In the genomic region with DNA sequence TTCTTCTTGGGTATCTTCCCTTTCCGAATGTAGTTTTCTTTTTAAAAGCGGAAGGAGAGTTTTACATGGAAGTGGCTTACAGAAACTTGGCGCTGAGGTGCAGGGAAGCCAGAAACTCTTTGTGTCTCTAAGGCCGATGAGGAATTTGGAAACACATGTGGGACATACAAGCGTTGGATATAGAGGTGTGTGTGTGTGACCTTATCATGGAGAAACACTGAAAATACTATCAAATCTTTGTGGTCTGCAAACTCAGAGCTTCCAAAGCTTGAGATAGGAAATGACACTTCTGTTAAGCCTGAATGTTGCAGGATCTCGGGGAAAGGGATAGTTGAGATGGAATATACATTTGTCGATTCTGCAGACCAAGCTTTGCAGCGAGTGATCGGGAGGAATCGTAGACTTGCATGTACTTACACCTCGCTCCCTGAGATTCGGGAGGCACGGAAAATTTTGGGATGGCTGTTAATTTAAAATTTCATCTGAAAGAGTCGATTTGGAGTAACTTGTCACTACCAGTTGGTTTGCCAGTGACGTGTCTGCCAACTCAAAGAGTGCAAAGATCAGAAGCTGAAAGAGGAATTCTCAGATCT, we compare ENCODE assay signal across 8 cellular contexts.
DNase-seq lines count a peak whose midpoint lies in the region; ATAC-seq and TF ChIP-seq lines count a peak whose summit lies in the region.

No MANE protein-coding gene starts in this region.

- H3K27ac ChIP-seq in brain microvascular endothelial cell = peak overlapping the region; percentile 97
- peak overlapping the region; percentile 92 for H3K27ac ChIP-seq in substantia nigra (ENCODE audit: low read depth, low read length, poor library complexity, severe bottlenecking)

- H3K27me3 ChIP-seq in brain microvascular endothelial cell (replicated peaks) = no peaks in the 10 kb centered on the region

- in situ Hi-C loops in brain microvascular endothelial cell (cut with HindIII; ENCODE audit: low pct_ligation_motif_present, low sequenced_read_pairs) = no loop called here

- DNase-seq in stimulated activated CD4-positive, alpha-beta T cell treated with anti-CD3 and anti-CD28 coated beads, Interleukin-15, amount 100 ng/mL, for 24 hours = peak; percentile 29
- no peak for DNase-seq in stimulated activated CD4-positive, alpha-beta T cell treated with anti-CD3 and anti-CD28 coated beads, Interleukin-2, amount 100 ng/mL, for 48 hours
- DNase-seq in NCI-H748 treated with DMSO at 0.1 percent for 48 hours (lab: John Stamatoyannopoulos, UW) (peak; percentile 30), brain microvascular endothelial cell (no peak), left kidney (ENCODE audit: low read depth, low spot score) (peak; percentile 60), substantia nigra (lab: John Stamatoyannopoulos, UW) (peak in 4 of 49 donors; percentile 5 to 42 (median 22))
- DNase-seq in effector CD8-positive, alpha-beta T cell (lab: John Stamatoyannopoulos, UW) = no peak

- peak overlapping the region; percentile 81 for H3K4me3 ChIP-seq in brain microvascular endothelial cell (ENCODE audit: low read depth, low read length)

- no peaks in the 10 kb centered on the region for H3K36me3 ChIP-seq in brain microvascular endothelial cell (replicated peaks)

- no peak for TF ChIP-seq CTCF in brain microvascular endothelial cell (IDR thresholded peaks at IDR 0.05; ENCODE audit: low read depth, low read length, missing control alignments)

- no peak for ATAC-seq in GM21737 (IDR thresholded peaks at IDR 0.05; ENCODE audit: unreplicated experiment)

Comparison
In these comparisons a context has a peak if more than half of its experiments do, and no peak if none do; other contexts are left out.
1. DNase-seq: peak in stimulated activated CD4-positive, alpha-beta T cell treated with anti-CD3 and anti-CD28 coated beads, Interleukin-15, amount 100 ng/mL, for 24 hours (single experiment), NCI-H748 treated with DMSO at 0.1 percent for 48 hours (single experiment) and left kidney (single experiment); none in stimulated activated CD4-positive, alpha-beta T cell treated with anti-CD3 and anti-CD28 coated beads, Interleukin-2, amount 100 ng/mL, for 48 hours (0 of 2), brain microvascular endothelial cell (single experiment) and effector CD8-positive, alpha-beta T cell (single experiment).